ENCODE assay signal across 1 cellular context in genomic region chr2:173970421-173971042, GRCh38.
TF ChIP-seq lines count a peak whose summit lies in the region.

No MANE protein-coding gene starts in this region.

TF ChIP-seq in K562, 482 proteins besides CTCF, POLR2A, EP300 and RAD21 (continued from another document and continues in another):
- TF ChIP-seq ZNF277 (CRISPR knock-in tag; IDR thresholded peaks at IDR 0.05; ENCODE audit: borderline replicate concordance) (no peak), BHLHE40 (IDR thresholded peaks at IDR 0.05; ENCODE audit: low read length) (no peak), SAP30 (IDR thresholded peaks at IDR 0.05; ENCODE audit: borderline replicate concordance, insufficient read depth, low read depth, low read length, poor library complexity, severe bottlenecking) (no peak), KDM5B (IDR thresholded peaks at IDR 0.05; ENCODE audit: insufficient replicate concordance, low read depth, low read length) (no peak), NR2C2 (CRISPR knock-in tag; IDR thresholded peaks at IDR 0.05) (no peak), NR2C2 (tag; IDR thresholded peaks at IDR 0.05) (no peak), RFX1 (IDR thresholded peaks at IDR 0.05) (peak; percentile 84), NCOA1 (IDR thresholded peaks at IDR 0.05; ENCODE audit: low read depth) (no peak), SMARCA4 (IDR thresholded peaks at IDR 0.05) (peak; percentile 35; the same call in 1 of the 2 replicates), RAD51 (IDR thresholded peaks at IDR 0.05; ENCODE audit: borderline replicate concordance, low read depth) (0 out of 2 replicates have a peak, but pooled peaks have one; percentile 43), MEIS2 (IDR thresholded peaks at IDR 0.05; ENCODE audit: partially characterized antibody) (no peak), TCFL5 (CRISPR knock-in tag; conservative IDR thresholded peaks at IDR 0.05) (no peak), HMG20A (CRISPR knock-in tag; conservative IDR thresholded peaks at IDR 0.05) (no peak), MIER1 (IDR thresholded peaks at IDR 0.05; ENCODE audit: low read depth) (no peak), SP2 (IDR thresholded peaks at IDR 0.05; ENCODE audit: extremely low read depth, low read depth, low read length, poor library complexity, severe bottlenecking) (no peak), ZNF165 (CRISPR knock-in tag; IDR thresholded peaks at IDR 0.05; ENCODE audit: borderline replicate concordance) (no peak), GTF2E2 (tag; IDR thresholded peaks at IDR 0.05) (no peak), FOXA3 (CRISPR knock-in tag; conservative IDR thresholded peaks at IDR 0.05 in 1 of 2, IDR thresholded peaks at IDR 0.05 in 1 of 2) (no peak), KAT2B (IDR thresholded peaks at IDR 0.05; ENCODE audit: low read depth, low read length) (no peak), SOX6 (IDR thresholded peaks at IDR 0.05) (no peak; the same call in 1 of the 2 replicates), ZNF830 (CRISPR knock-in tag; IDR thresholded peaks at IDR 0.05) (no peak), TGIF2 (CRISPR knock-in tag; IDR thresholded peaks at IDR 0.05) (no peak), PTRF (tag; IDR thresholded peaks at IDR 0.05) (no peak), HOXB6 (CRISPR knock-in tag; IDR thresholded peaks at IDR 0.05; ENCODE audit: borderline replicate concordance) (no peak), ZNF76 (CRISPR knock-in tag; IDR thresholded peaks at IDR 0.05; ENCODE audit: borderline replicate concordance) (no peak), NELFE (IDR thresholded peaks at IDR 0.05; ENCODE audit: insufficient read depth, insufficient read length) (no peak), THRA (IDR thresholded peaks at IDR 0.05) (no peak), NR0B1 (IDR thresholded peaks at IDR 0.05; ENCODE audit: partially characterized antibody) (no peak), TCF7L2 (IDR thresholded peaks at IDR 0.05; ENCODE audit: low read depth, low read length) (no peak), ZNF518B (CRISPR knock-in tag; IDR thresholded peaks at IDR 0.05) (no peak), MCM5 (IDR thresholded peaks at IDR 0.05; ENCODE audit: low read depth) (no peak), BRF1 (IDR thresholded peaks at IDR 0.05; ENCODE audit: borderline replicate concordance, extremely low read depth, insufficient read length) (no peak), FOXJ2 (tag; IDR thresholded peaks at IDR 0.05) (peak; percentile 90), PYGO2 (tag; IDR thresholded peaks at IDR 0.05) (no peak), TRIM28 (IDR thresholded peaks at IDR 0.05) (no peak), ATF6 (CRISPR knock-in tag; IDR thresholded peaks at IDR 0.05) (no peak), MNT (conservative IDR thresholded peaks at IDR 0.05) (0 out of 4 replicates have a peak, but pooled peaks of 1 of the 2 experiments have one; percentile 21), BCOR (IDR thresholded peaks at IDR 0.05) (no peak), MGA (IDR thresholded peaks at IDR 0.05) (peak; percentile 35; the same call in 1 of the 2 replicates), TSC22D4 (tag; IDR thresholded peaks at IDR 0.05) (no peak), SMARCE1 (IDR thresholded peaks at IDR 0.05) (peak; percentile 40; the same call in 1 of the 2 replicates), SREBF1 (IDR thresholded peaks at IDR 0.05; ENCODE audit: borderline replicate concordance, low read depth, low read length) (no peak), ZKSCAN3 (CRISPR knock-in tag; IDR thresholded peaks at IDR 0.05) (no peak), ZNF583 (CRISPR knock-in tag; IDR thresholded peaks at IDR 0.05) (no peak)
